In genomic region chr7:47792521-47793121, GRCh38 we compare ENCODE assay signal across 10 cellular contexts.
DNase-seq lines count a peak whose midpoint lies in the region; ATAC-seq and TF ChIP-seq lines count a peak whose summit lies in the region.
"Had no signal": no experiment of that assay in that cellular context is flagged by ENCODE, and none has a peak within 500 bp of the region (broad histone marks: within the 10 kb centered on the region; RNA-seq: fewer than 3 reads in every experiment).

No MANE protein-coding gene starts in this region.

- ATAC-seq in left colon (peak; percentile 42), GM18868 (IDR thresholded peaks at IDR 0.05; ENCODE audit: unreplicated experiment) (no peak), HG03457 (IDR thresholded peaks at IDR 0.05; ENCODE audit: unreplicated experiment) (no peak), GM19467 (IDR thresholded peaks at IDR 0.05; ENCODE audit: unreplicated experiment) (no peak)
- ATAC-seq: stimulated activated memory B cell treated with anti-CD40 and anti-IgM and Interleukin-4, amounts not matched to agents 10 μg/mL and 1 μg/mL and 100 μg/mL, for 72 hours had no signal

- no peak for DNase-seq in CD14-positive monocyte (ENCODE audit: low spot score)
- peak; percentile 77 for DNase-seq in M059J (ENCODE audit: low read depth)
- DNase-seq in astrocyte of the cerebellum (ENCODE audit: low read depth), result no peak
- no peak for DNase-seq in left colon
- no peak for DNase-seq in NCI-H1436 (lab: John Stamatoyannopoulos, UW)

- peaks cover 0 to 1% (median 0%) of the 10 kb centered on the region in 3 donors for H3K27me3 Mint-ChIP-seq in CD14-positive monocyte (ENCODE audit: low read depth in 3 of 3)
- H3K27me3 Mint-ChIP-seq: stimulated activated memory B cell treated with anti-CD40 and anti-IgM and Interleukin-4, amounts not matched to agents 10 μg/mL and 1 μg/mL and 100 μg/mL, for 72 hours had no signal

- peaks cover 0 to 6% (median 0%) of the 10 kb centered on the region in 7 donors for H3K9me3 Mint-ChIP-seq in CD14-positive monocyte
- H3K9me3 Mint-ChIP-seq: stimulated activated memory B cell treated with anti-CD40 and anti-IgM and Interleukin-4, amounts not matched to agents 10 μg/mL and 1 μg/mL and 100 μg/mL, for 72 hours had no signal

- intact Hi-C loops in CD14-positive monocyte (cut with micrococcal nuclease) (no loop called here), left colon (cut with DNase I, micrococcal nuclease) (no loop called here)

- peaks cover 8% of the 10 kb centered on the region for H3K4me1 Mint-ChIP-seq in CD14-positive monocyte

- H3K27ac Mint-ChIP-seq in CD14-positive monocyte, result no peak overlapping the region
- H3K27ac Mint-ChIP-seq: stimulated activated memory B cell treated with anti-CD40 and anti-IgM and Interleukin-4, amounts not matched to agents 10 μg/mL and 1 μg/mL and 100 μg/mL, for 72 hours had no signal

- H3K36me3 Mint-ChIP-seq in CD14-positive monocyte, result no peaks in the 10 kb centered on the region
- H3K36me3 Mint-ChIP-seq: stimulated activated memory B cell treated with anti-CD40 and anti-IgM and Interleukin-4, amounts not matched to agents 10 μg/mL and 1 μg/mL and 100 μg/mL, for 72 hours had no signal

- TF ChIP-seq CTCF in CD14-positive monocyte (IDR thresholded peaks at IDR 0.05) (peak; percentile 65), astrocyte of the cerebellum (IDR thresholded peaks at IDR 0.05; ENCODE audit: low read depth, low read length, missing control alignments) (peak; percentile 45)

- H3K4me3 ChIP-seq in astrocyte of the cerebellum (ENCODE audit: low read depth, low read length), result no peak overlapping the region
- H3K4me3 ChIP-seq: SK-N-MC had no signal

- no peak overlapping the region for H3K4me3 Mint-ChIP-seq in CD14-positive monocyte
- H3K4me3 Mint-ChIP-seq: stimulated activated memory B cell treated with anti-CD40 and anti-IgM and Interleukin-4, amounts not matched to agents 10 μg/mL and 1 μg/mL and 100 μg/mL, for 72 hours had no signal

- in situ Hi-C loops in astrocyte of the cerebellum (cut with HindIII; ENCODE audit: low sequenced_read_pairs), result no loop called here
